ENCODE assay signal across 23 cellular contexts in genomic region chrX:140440891-140441290, GRCh38.
DNase-seq lines count a peak whose midpoint lies in the region; ATAC-seq, FAIRE-seq and TF ChIP-seq lines count a peak whose summit lies in the region.
"Had no signal": no experiment of that assay in that cellular context is flagged by ENCODE, and none has a peak within 500 bp of the region (broad histone marks: within the 10 kb centered on the region; RNA-seq: fewer than 3 reads in every experiment).

No MANE protein-coding gene starts in this region.

- H3K27ac Mint-ChIP-seq in GM23338 (no peak overlapping the region; the same call in 1 of the 2 replicates), astrocyte (ENCODE audit: unreplicated experiment) (no peak overlapping the region)
- H3K27ac Mint-ChIP-seq: activated CD8-positive, alpha-beta T cell treated with anti-CD3 and anti-CD28 coated beads for 36 hours; activated naive CD4-positive, alpha-beta T cell treated with anti-CD3 and anti-CD28 coated beads, Interleukin-2, amount 50 U/mL, for 72 hours; CD4-positive, alpha-beta memory T cell; natural killer cell treated with Interleukin-12 subunit alpha and Interleukin-12 subunit beta and Interleukin-15 and Interleukin-18, amount 100 ng/mL, for 72 hours had no signal

- H3K9me2 ChIP-seq in GM23338 (ENCODE audit: insufficient read depth): no peaks in the 10 kb centered on the region

- H3K36me3 ChIP-seq in GM23338 (ENCODE audit: insufficient read depth) (no peaks in the 10 kb centered on the region), astrocyte (ENCODE audit: insufficient read depth, low read length) (no peaks in the 10 kb centered on the region)
- H3K36me3 ChIP-seq: brain microvascular endothelial cell, colonic mucosa, SJCRH30 had no signal

- H3K9me3 Mint-ChIP-seq in GM23338: no peaks in the 10 kb centered on the region
- H3K9me3 Mint-ChIP-seq in astrocyte (ENCODE audit: unreplicated experiment): no peaks in the 10 kb centered on the region
- H3K9me3 Mint-ChIP-seq: activated T-cell treated with anti-CD3 and anti-CD28 coated beads, Interleukin-2, amount 50 U/mL, for 4 hours; CD4-positive, alpha-beta memory T cell; natural killer cell treated with Interleukin-12 subunit alpha and Interleukin-12 subunit beta and Interleukin-15 and Interleukin-18, amount 100 ng/mL, for 72 hours had no signal

- H3K27me3 ChIP-seq in GM23338 (ENCODE audit: insufficient read depth): peaks cover 20% of the 10 kb centered on the region
- no peaks in the 10 kb centered on the region for H3K27me3 ChIP-seq in astrocyte (ENCODE audit: insufficient read depth, low read length)
- H3K27me3 ChIP-seq: brain microvascular endothelial cell, colonic mucosa, SJCRH30 had no signal

- H3K4me1 ChIP-seq in GM23338 (ENCODE audit: insufficient read depth) (peaks cover 21% of the 10 kb centered on the region), astrocyte (ENCODE audit: insufficient read depth, low read length) (no peaks in the 10 kb centered on the region)
- H3K4me1 ChIP-seq: colonic mucosa, SJCRH30 had no signal

- H3K4me2 ChIP-seq in GM23338: no peak overlapping the region
- H3K4me2 ChIP-seq in astrocyte (ENCODE audit: low read length): peak overlapping the region; percentile 19
- H3K4me2 ChIP-seq: PC-9 had no signal

- H3K79me2 ChIP-seq in GM23338 (replicated peaks; ENCODE audit: insufficient read depth) (no peaks in the 10 kb centered on the region), astrocyte (ENCODE audit: insufficient read depth, low read length) (no peaks in the 10 kb centered on the region)

- FAIRE-seq in astrocyte (lab: Jason Lieb, UNC): no peak
- FAIRE-seq: endometrium had no signal

- H3K27me3 Mint-ChIP-seq in GM23338 (ENCODE audit: insufficient read depth, low read depth, poor library complexity) (peaks cover 2% of the 10 kb centered on the region), astrocyte (ENCODE audit: low read depth, unreplicated experiment) (peaks cover 10% of the 10 kb centered on the region)

- H4K20me1 ChIP-seq in GM23338 (replicated peaks; ENCODE audit: insufficient read depth) (no peaks in the 10 kb centered on the region), astrocyte (ENCODE audit: insufficient read depth, low read length) (no peaks in the 10 kb centered on the region)

- no peaks in the 10 kb centered on the region for H3F3A ChIP-seq in GM23338 (replicated peaks; ENCODE audit: low read depth)

- H3K4me3 ChIP-seq in GM23338 (no peak overlapping the region), astrocyte (ENCODE audit: insufficient read depth, low read depth, low read length) (no peak overlapping the region)
- H3K4me3 ChIP-seq: colonic mucosa, PC-9, SJCRH30 had no signal

- peak; percentile 14; the same call in 2 of the 3 replicates for ATAC-seq in GM23338
- peak; percentile 39 for ATAC-seq in sciatic nerve
- no peak for ATAC-seq in HG03097 (IDR thresholded peaks at IDR 0.05; ENCODE audit: low FRiP score, unreplicated experiment)
- ATAC-seq in GM21619 (IDR thresholded peaks at IDR 0.05; ENCODE audit: unreplicated experiment): no peak
- ATAC-seq: activated CD8-positive, alpha-beta T cell treated with anti-CD3 and anti-CD28 coated beads for 36 hours; activated naive CD4-positive, alpha-beta T cell treated with anti-CD3 and anti-CD28 coated beads, Interleukin-2, amount 50 U/mL, for 72 hours; activated T-cell treated with anti-CD3 and anti-CD28 coated beads, Interleukin-2, amount 50 U/mL, for 4 hours; natural killer cell treated with Interleukin-12 subunit alpha and Interleukin-12 subunit beta and Interleukin-15 and Interleukin-18, amount 100 ng/mL, for 72 hours had no signal

- TF ChIP-seq CTCF in GM23338 (conservative IDR thresholded peaks at IDR 0.05; ENCODE audit: low read depth in 2 of 2) (no peak), astrocyte (IDR thresholded peaks at IDR 0.05; ENCODE audit: insufficient read depth, low read depth, low read length) (no peak)

- no peak overlapping the region for H3K27ac ChIP-seq in GM23338 (ENCODE audit: low read depth)
- no peak overlapping the region for H3K27ac ChIP-seq in astrocyte (ENCODE audit: low read depth, low read length)
- H3K27ac ChIP-seq: brain microvascular endothelial cell, colonic mucosa, PC-9, SJCRH30 had no signal

- H3K9me3 ChIP-seq in astrocyte (ENCODE audit: insufficient read depth, low read depth, low read length): no peaks in the 10 kb centered on the region
- H3K9me3 ChIP-seq: colonic mucosa, SJCRH30 had no signal

- H3K4me1 Mint-ChIP-seq in GM23338: peaks cover 17% of the 10 kb centered on the region
- H3K4me1 Mint-ChIP-seq in astrocyte (ENCODE audit: low read depth, unreplicated experiment): no peaks in the 10 kb centered on the region
- H3K4me1 Mint-ChIP-seq: CD4-positive, alpha-beta memory T cell had no signal

- DNase-seq in GM23338 (ENCODE audit: low spot score): peak; percentile 37
- peak; percentile 18 for DNase-seq in astrocyte (ENCODE audit: low read depth)
- DNase-seq in left kidney (ENCODE audit: low read depth, low spot score): peak; percentile 49
- no peak for DNase-seq in sciatic nerve (ENCODE audit: low spot score)
- no peak for DNase-seq in ureter (ENCODE audit: low spot score)
- DNase-seq in NCI-H1436 (lab: John Stamatoyannopoulos, UW): no peak
- DNase-seq: activated CD8-positive, alpha-beta T cell treated with anti-CD3 and anti-CD28 coated beads for 36 hours; activated T-cell treated with anti-CD3 and anti-CD28 coated beads, Interleukin-2, amount 50 U/mL, for 4 hours; brain microvascular endothelial cell; CD4-positive, alpha-beta memory T cell; colonic mucosa; DMS79; hippocampal formation; NCI-H1436 treated with DMSO at 0.1 percent for 48 hours; NCI-H2171; NCI-H526 treated with DMSO at 0.1 percent for 48 hours; PC-9 had no signal

- intact Hi-C loops in sciatic nerve (cut with DNase I): no loop called here

- no peak overlapping the region for H3K9ac ChIP-seq in astrocyte (ENCODE audit: low read length)

- H3K36me3 Mint-ChIP-seq in GM23338 (ENCODE audit: low read depth): no peaks in the 10 kb centered on the region
- no peaks in the 10 kb centered on the region for H3K36me3 Mint-ChIP-seq in astrocyte (ENCODE audit: low read depth, unreplicated experiment)
- H3K36me3 Mint-ChIP-seq: activated naive CD4-positive, alpha-beta T cell treated with anti-CD3 and anti-CD28 coated beads, Interleukin-2, amount 50 U/mL, for 72 hours; CD4-positive, alpha-beta memory T cell; natural killer cell treated with Interleukin-12 subunit alpha and Interleukin-12 subunit beta and Interleukin-15 and Interleukin-18, amount 100 ng/mL, for 72 hours had no signal

- H2AFZ ChIP-seq in GM23338: 0 out of 2 replicates have a peak overlapping the region, but pooled peaks have one; percentile 36
- peak overlapping the region; percentile 56 for H2AFZ ChIP-seq in astrocyte (ENCODE audit: low read depth, low read length)
- H2AFZ ChIP-seq: PC-9 had no signal

- H3K4me3 Mint-ChIP-seq in GM23338 (no peak overlapping the region), astrocyte (ENCODE audit: unreplicated experiment) (no peak overlapping the region)
- H3K4me3 Mint-ChIP-seq: activated CD8-positive, alpha-beta T cell treated with anti-CD3 and anti-CD28 coated beads for 36 hours; activated T-cell treated with anti-CD3 and anti-CD28 coated beads, Interleukin-2, amount 50 U/mL, for 4 hours; CD4-positive, alpha-beta memory T cell; natural killer cell treated with Interleukin-12 subunit alpha and Interleukin-12 subunit beta and Interleukin-15 and Interleukin-18, amount 100 ng/mL, for 72 hours had no signal

TF ChIP-seq in GM23338, 12 proteins besides CTCF, POLR2A, EP300 and RAD21 (continues in another document):
- TF ChIP-seq EZH2 (IDR thresholded peaks at IDR 0.05; ENCODE audit: low read depth, unreplicated experiment): no peak

Comparison
In these comparisons a context has a peak if more than half of its experiments do, and no peak if none do; other contexts are left out.
1. ATAC-seq: peak in GM23338 (single experiment) and sciatic nerve (single experiment); none in HG03097 (single experiment) and GM21619 (single experiment).
2. DNase-seq: peak in GM23338 (single experiment), astrocyte (single experiment) and left kidney (single experiment); none in sciatic nerve (single experiment), ureter (single experiment) and NCI-H1436 (single experiment).